In the genomic region with DNA sequence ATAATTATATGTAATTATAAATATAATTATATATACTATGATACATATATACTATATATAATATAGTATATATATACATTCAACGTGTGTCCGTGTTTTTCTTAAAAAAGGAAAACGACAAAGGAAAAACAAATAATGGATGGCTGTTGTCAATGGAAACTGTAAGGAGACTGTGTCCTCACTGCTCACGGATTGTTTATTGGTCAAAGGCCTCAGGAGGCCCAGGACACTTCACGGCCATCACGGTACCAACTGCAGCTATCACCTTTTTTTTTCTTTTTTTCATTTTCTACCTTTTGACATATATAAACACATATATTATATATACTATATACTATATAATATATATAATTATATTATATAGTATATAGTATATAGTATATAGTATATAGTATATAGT, we compare ENCODE assay signal across 20 cellular contexts.
DNase-seq lines count a peak whose midpoint lies in the region; ATAC-seq, FAIRE-seq and TF ChIP-seq lines count a peak whose summit lies in the region.
"Had no signal": no experiment of that assay in that cellular context is flagged by ENCODE, and none has a peak within 500 bp of the region (broad histone marks: within the 10 kb centered on the region; RNA-seq: fewer than 3 reads in every experiment).

No MANE protein-coding gene starts in this region.

- no peaks in the 10 kb centered on the region for H4K20me1 ChIP-seq in HepG2 (ENCODE audit: insufficient read depth, low read length)

- no peaks in the 10 kb centered on the region for H3K36me3 ChIP-seq in HepG2 (replicated peaks in 1 of 2; ENCODE audit: control insufficient read depth in 1 of 2, insufficient read depth in 2 of 2, low read length in 2 of 2)
- no peaks in the 10 kb centered on the region for H3K36me3 ChIP-seq in right lobe of liver

- peaks cover 11% of the 10 kb centered on the region for H3K9me3 Mint-ChIP-seq in chondrocyte (ENCODE audit: low read depth)
- H3K9me3 Mint-ChIP-seq: T-helper 1 cell treated with Interleukin-12 subunit alpha and Interleukin-12 subunit beta and Interleukin-4 antibody, amounts not matched to agents 30 μg/mL and 1 μg/mL, for 36 hours had no signal

- ATAC-seq in HepG2 (0 out of 3 replicates have a peak, but pooled peaks have one; percentile 32), right lobe of liver (no peak), HG03025 (IDR thresholded peaks at IDR 0.05; ENCODE audit: low FRiP score, unreplicated experiment) (no peak)
- ATAC-seq: K562 had no signal

- CTCF ChIA-PET in HepG2 (lab: Yijun Ruan, JAX; ENCODE audit: low intra/inter-chr PET ratio, low total read pairs) = no interaction called here

- H3K4me3 ChIP-seq in HepG2 (replicated peaks in 1 of 3; ENCODE audit: insufficient read depth in 1 of 3, low read depth in 2 of 3, low read length in 3 of 3) (no peak overlapping the region), right lobe of liver (no peak overlapping the region)
- H3K4me3 ChIP-seq: K562 had no signal

- no peaks in the 10 kb centered on the region for H3K27me3 Mint-ChIP-seq in chondrocyte (ENCODE audit: low read depth)

- WGBS in HepG2 (ENCODE audit: low lambda C conversion rate) = 17% methylated on average over 6 of the region's 6 CpGs
- WGBS in right lobe of liver (ENCODE audit: insufficient coverage, low coverage, low lambda C conversion rate, missing lambda C conversion rate) = 79% methylated on average over 6 of the region's 6 CpGs

- BruUV-seq in HepG2 (replicated peaks; lab: Mats Ljungman, UMichigan) = no TSS peak

- in situ Hi-C loops in HepG2 (cut with HindIII; ENCODE audit: extremely low pct_ligation_motif_present, low pct_unique_long_range_greater_than_20kb) = no loop called here

- H3K4me1 Mint-ChIP-seq in chondrocyte (ENCODE audit: low read depth) = no peaks in the 10 kb centered on the region

- H3K36me3 Mint-ChIP-seq in chondrocyte (ENCODE audit: low read depth) = no peaks in the 10 kb centered on the region

- no peak for TF ChIP-seq RAD21 in HepG2 (CRISPR knock-in tag; IDR thresholded peaks at IDR 0.05)

- no peak overlapping the region for H2AFZ ChIP-seq in HepG2 (ENCODE audit: low read length)

- H3K4me1 ChIP-seq in HepG2 (ENCODE audit: insufficient read depth, low read length) = no peaks in the 10 kb centered on the region
- H3K4me1 ChIP-seq in right lobe of liver = no peaks in the 10 kb centered on the region

- TF ChIP-seq CTCF in HepG2 (CRISPR knock-in tag; IDR thresholded peaks at IDR 0.05) (no peak), right lobe of liver (IDR thresholded peaks at IDR 0.05) (no peak), chondrocyte (IDR thresholded peaks at IDR 0.05) (no peak)

- DNase-seq in NCI-H2029 (lab: John Stamatoyannopoulos, UW) (peak; percentile 24), NCI-H2029 treated with DMSO at 0.1 percent for 48 hours (lab: John Stamatoyannopoulos, UW) (no peak), HepG2 (ENCODE audit: low spot score) (no peak), right lobe of liver (no peak), NCI-H69 (lab: John Stamatoyannopoulos, UW) (peak; percentile 56), myocyte (ENCODE audit: low read depth) (peak; percentile 9), chondrocyte (ENCODE audit: low spot score) (no peak)
- DNase-seq: Calu3, NCI-H1048, NCI-H187, NCI-H2171, NCI-H226, NCI-H510A, NCI-H774, SK-N-SH, SW 1271 had no signal

- no peak for FAIRE-seq in HepG2 (lab: Jason Lieb, UNC)
- FAIRE-seq: GM19239, K562 had no signal

- H3K4me3 Mint-ChIP-seq in chondrocyte (ENCODE audit: unreplicated experiment) = no peak overlapping the region
- H3K4me3 Mint-ChIP-seq: T-helper 1 cell treated with Interleukin-12 subunit alpha and Interleukin-12 subunit beta and Interleukin-4 antibody, amounts not matched to agents 30 μg/mL and 1 μg/mL, for 36 hours had no signal

- no peaks in the 10 kb centered on the region for H3K79me2 ChIP-seq in HepG2 (ENCODE audit: insufficient read depth, low read length)

- H3K27ac ChIP-seq in HepG2 (ENCODE audit: extremely low read length, insufficient read depth, low read length) = no peak overlapping the region
- H3K27ac ChIP-seq in right lobe of liver = no peak overlapping the region

- H3K9me3 ChIP-seq in HepG2 (ENCODE audit: low read length) (no peaks in the 10 kb centered on the region), right lobe of liver (no peaks in the 10 kb centered on the region)
- H3K9me3 ChIP-seq: SK-N-SH had no signal

- no peak for TF ChIP-seq POLR2A in HepG2 (IDR thresholded peaks at IDR 0.05; ENCODE audit: insufficient read depth in 1 of 2, low read depth in 2 of 2, low read length in 2 of 2)
- no peak for TF ChIP-seq POLR2A in right lobe of liver (IDR thresholded peaks at IDR 0.05)

- POLR2A ChIA-PET in HepG2 (lab: Yijun Ruan, JAX) = no interaction called here

- no peak overlapping the region for H3K4me2 ChIP-seq in HepG2 (ENCODE audit: low read depth, low read length)
- H3K4me2 ChIP-seq: SK-N-SH had no signal

- no peak overlapping the region for H3K27ac Mint-ChIP-seq in chondrocyte (ENCODE audit: unreplicated experiment)
- H3K27ac Mint-ChIP-seq: T-helper 1 cell treated with Interleukin-12 subunit alpha and Interleukin-12 subunit beta and Interleukin-4 antibody, amounts not matched to agents 30 μg/mL and 1 μg/mL, for 36 hours had no signal

- no peaks in the 10 kb centered on the region for H3K27me3 ChIP-seq in HepG2 (ENCODE audit: control insufficient read depth in 1 of 2, insufficient read depth in 2 of 2, low read length in 2 of 2)
- no peaks in the 10 kb centered on the region for H3K27me3 ChIP-seq in right lobe of liver

- H3K9ac ChIP-seq in HepG2 (ENCODE audit: insufficient read depth, low read depth, low read length) = no peak overlapping the region
- H3K9ac ChIP-seq: SK-N-SH had no signal

- intact Hi-C loops in HepG2 (cut with micrococcal nuclease; ENCODE audit: unreplicated experiment) = no loop called here
- intact Hi-C loops in right lobe of liver (cut with DNase I) = no loop called here

- TF ChIP-seq EP300 in HepG2 (IDR thresholded peaks at IDR 0.05; ENCODE audit: low read depth in 2 of 2, low read length in 2 of 2) = no peak
- no peak for TF ChIP-seq EP300 in HepG2 (CRISPR knock-in tag; IDR thresholded peaks at IDR 0.05; ENCODE audit: borderline replicate concordance)

TF ChIP-seq in HepG2, 621 proteins besides CTCF, POLR2A, EP300 and RAD21:
- TF ChIP-seq SRSF9 (IDR thresholded peaks at IDR 0.05; ENCODE audit: borderline replicate concordance, insufficient read depth, low read depth, low read length, poor library complexity, severe bottlenecking) (peak; percentile 81), FOXK1 (CRISPR knock-in tag; IDR thresholded peaks at IDR 0.05; ENCODE audit: borderline replicate concordance, low read depth) (no peak), SYNCRIP (IDR thresholded peaks at IDR 0.05; ENCODE audit: insufficient read depth, low read depth, low read length) (0 out of 2 replicates have a peak, but pooled peaks have one; percentile 100)

Comparison
In these comparisons a context has a peak if more than half of its experiments do, and no peak if none do; other contexts are left out.
1. DNase-seq: peak in NCI-H2029 (single experiment), NCI-H69 (single experiment) and myocyte (single experiment); none in NCI-H2029 treated with DMSO at 0.1 percent for 48 hours (single experiment), HepG2 (single experiment), right lobe of liver (0 of 3) and chondrocyte (single experiment).